8 cellular contexts compared by ENCODE assay signal in the genomic region with DNA sequence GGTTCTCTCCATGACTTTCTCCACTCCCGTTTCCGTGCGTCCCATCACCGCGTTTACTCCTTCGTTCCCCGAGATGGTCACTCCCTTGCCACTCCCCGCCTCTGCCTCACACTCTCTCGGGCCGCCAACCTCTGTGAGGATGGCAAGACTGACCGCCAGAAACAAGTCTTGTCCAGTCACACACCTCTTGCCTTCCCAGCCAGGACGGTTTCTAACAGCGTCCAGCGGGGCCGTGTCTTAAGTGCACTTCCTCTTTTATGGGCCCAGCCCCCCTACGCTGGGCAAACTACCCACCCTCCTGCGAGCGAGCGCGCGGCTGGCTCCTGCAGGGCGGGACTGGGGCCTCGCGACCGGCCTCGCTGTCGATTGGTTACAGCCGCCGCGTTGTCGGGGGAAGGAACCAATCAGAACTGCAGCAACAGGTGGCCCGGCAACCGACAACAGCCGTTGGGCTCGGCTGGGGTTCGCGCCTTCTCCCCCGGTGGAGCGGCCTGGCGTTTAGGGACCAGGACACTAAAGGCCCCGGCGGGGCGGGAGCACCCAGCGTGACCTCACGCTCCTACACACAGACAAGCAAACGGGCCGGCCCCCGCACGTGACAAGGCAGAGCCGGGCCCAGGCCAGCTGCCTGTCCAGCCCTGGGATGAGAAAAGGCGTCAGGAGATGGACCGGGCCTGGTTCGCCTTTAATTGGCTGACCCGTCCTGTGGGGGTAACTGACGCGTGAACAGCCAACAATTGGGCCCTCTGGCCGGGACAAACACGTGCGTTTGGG. TPM values are rescaled to one million over a fixed set of nuclear protein-coding genes. Genes with fewer than 3 reads are reported as not detected.
A peak's percentile ranks its signal among the peaks of the same experiment; 100 is the strongest.
DNase-seq lines count a peak whose midpoint lies in the region; ATAC-seq and TF ChIP-seq lines count a peak whose summit lies in the region.

No MANE protein-coding gene starts in this region.

- no peaks in the 10 kb centered on the region for H3K27me3 ChIP-seq in layer of hippocampus (ENCODE audit: control insufficient read depth, insufficient read depth, low read length)

- peak overlapping the region; percentile 88 for H3K27ac ChIP-seq in layer of hippocampus (ENCODE audit: low read depth, low read length)

- no peak for TF ChIP-seq CTCF in choroid plexus epithelial cell (conservative IDR thresholded peaks at IDR 0.05; ENCODE audit: low read depth, low read length)

- ATAC-seq in HG03378 (IDR thresholded peaks at IDR 0.05; ENCODE audit: unreplicated experiment), result peak; percentile 51

- DNase-seq in Ammon's horn (ENCODE audit: low spot score) (peak; percentile 98), NCI-H460 (ENCODE audit: extremely low read depth, low read depth) (peak; percentile 78), choroid plexus epithelial cell (ENCODE audit: low read depth) (peak; percentile 91)
- DNase-seq in activated CD4-positive, alpha-beta T cell treated with anti-CD3 and anti-CD28 coated beads for 24 hours (ENCODE audit: low read depth in 2 of 2), result peak; percentile 86 to 88
- DNase-seq in stimulated activated CD4-positive, alpha-beta T cell treated with anti-CD3 and anti-CD28 coated beads, Interleukin-1b, Interleukin-23, amount 100 ng/mL, for 1 hour (ENCODE audit: low read depth in 2 of 2), result peak; percentile 74 to 76

- TF ChIP-seq POLR2A in GM19193 (IDR thresholded peaks at IDR 0.05; ENCODE audit: extremely low read depth, insufficient read depth, insufficient read length), result peak; percentile 81

- peak overlapping the region; percentile 76 for H3K4me3 ChIP-seq in choroid plexus epithelial cell (ENCODE audit: low read depth, low read length)

RNA-seq across cellular contexts. Expression of gene UCP2, which starts 0.5 kb away (rescaled TPM):
- total RNA-seq in NCI-H460 (2014; rRNA removed; shearing (Covaris generic)), result 0.26 and 0.45 TPM in 2 replicates
- 5.7 and 798 TPM in 2 replicates for polyA plus RNA-seq in NCI-H460 (2014; cell fraction: nucleus; rRNA removed)

RNA-seq across cellular contexts. Expression of gene UCP3, which starts 25.7 kb away (rescaled TPM):
- 0.07 TPM in 1 of 2 replicates, not detected in the other for total RNA-seq in NCI-H460 (2014; rRNA removed; shearing (Covaris generic))
- polyA plus RNA-seq in NCI-H460 (2014; cell fraction: nucleus; rRNA removed), result 0.60 and 6.0 TPM in 2 replicates

RNA-seq across cellular contexts. Expression of gene DNAJB13, which starts 32.4 kb away (rescaled TPM):
- total RNA-seq in NCI-H460 (2014; rRNA removed; shearing (Covaris generic)), result not detected in 2 replicates
- not detected in 2 replicates for polyA plus RNA-seq in NCI-H460 (2014; cell fraction: nucleus; rRNA removed)

Comparison
In these comparisons a context has a peak if more than half of its experiments do, and no peak if none do; other contexts are left out.
1. Peak in every context shown above with its lines: DNase-seq, ATAC-seq, H3K4me3 ChIP-seq and H3K27ac ChIP-seq.